Comparison of ENCODE assay signal across 15 cellular contexts in the genomic region with DNA sequence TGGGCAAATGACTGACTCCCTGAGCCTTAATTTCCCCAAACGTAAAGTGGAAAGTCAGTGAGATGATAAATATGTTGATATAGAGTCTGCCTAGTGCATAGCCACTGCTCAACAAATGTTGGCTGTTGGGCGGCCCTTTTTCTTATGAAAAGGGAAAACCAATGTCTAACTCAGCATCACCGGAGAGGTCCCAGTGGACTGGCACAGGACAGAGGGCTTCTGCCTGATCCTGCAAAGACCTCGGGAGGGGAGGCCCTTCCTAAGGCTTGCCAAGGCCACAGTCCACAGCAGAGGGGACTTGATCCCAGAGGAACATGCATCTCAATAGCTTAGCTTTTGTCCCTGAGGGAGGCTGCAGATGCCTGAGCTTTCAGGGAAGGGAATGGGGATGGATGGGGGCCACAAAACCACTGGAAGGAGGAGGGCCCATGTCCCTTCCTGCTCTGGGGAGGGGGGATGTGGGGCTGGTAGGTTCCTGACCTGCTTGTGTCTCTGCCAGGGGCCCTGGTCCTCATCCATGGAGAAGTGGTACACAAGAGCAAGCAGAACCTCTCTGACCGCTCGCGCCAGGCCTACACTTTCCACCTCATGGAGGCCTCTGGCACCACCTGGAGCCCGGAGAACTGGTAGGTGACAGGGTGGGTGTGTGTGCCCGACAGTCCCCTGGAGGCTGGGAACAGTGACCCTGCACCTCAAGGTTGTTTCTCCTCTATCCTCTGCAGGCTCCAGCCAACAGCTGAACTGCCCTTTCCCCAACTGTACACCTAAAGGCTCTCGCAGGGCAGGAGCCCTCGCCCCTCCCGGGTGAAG. TPM values are rescaled to one million over a fixed set of nuclear protein-coding genes. Genes with fewer than 3 reads are reported as not detected.
DNase-seq lines count a peak whose midpoint lies in the region; ATAC-seq and TF ChIP-seq lines count a peak whose summit lies in the region.
"Had no signal": no experiment of that assay in that cellular context is flagged by ENCODE, and none has a peak within 500 bp of the region (broad histone marks: within the 10 kb centered on the region; RNA-seq: fewer than 3 reads in every experiment).

No MANE protein-coding gene starts in this region.

- H3K9me3 ChIP-seq in left lung = no peaks in the 10 kb centered on the region
- H3K9me3 ChIP-seq: adrenal gland had no signal

- DNase-seq in RWPE1 (ENCODE audit: low spot score) (no peak), left lung (peak in 1 of 2 donors; percentile 58), RKO (ENCODE audit: low spot score) (no peak), CD1c-positive myeloid dendritic cell (ENCODE audit: extremely low spot score) (no peak)
- DNase-seq in stimulated activated naive B cell treated with anti-CD40 and anti-IgM and Interleukin-4, amounts not matched to agents 10 μg/mL and 1 μg/mL and 100 μg/mL, for 72 hours = no peak
- DNase-seq: activated CD4-positive, CD25-positive, alpha-beta regulatory T cell; GM23248; naive thymus-derived CD4-positive, alpha-beta T cell; NCI-H1930; SIG-M5 had no signal

- H3K36me3 Mint-ChIP-seq in stimulated activated naive B cell treated with anti-CD40 and anti-IgM and Interleukin-4, amounts not matched to agents 10 μg/mL and 1 μg/mL and 100 μg/mL, for 72 hours = peaks cover 6 to 13% of the 10 kb centered on the region in 2 donors

- H3K27ac ChIP-seq in RWPE1 = peak overlapping the region; percentile 69
- peak overlapping the region; percentile 2 to 13 for H3K27ac ChIP-seq in left lung
- H3K27ac ChIP-seq: GM23248 had no signal

- H3K36me3 ChIP-seq in left lung = peaks cover 0 to 5% of the 10 kb centered on the region in 2 donors
- H3K36me3 ChIP-seq: adrenal gland had no signal

- peaks cover 6 to 15% of the 10 kb centered on the region in 2 donors for H3K4me1 ChIP-seq in left lung

- peaks cover 7 to 8% of the 10 kb centered on the region in 2 donors for H3K4me1 Mint-ChIP-seq in stimulated activated naive B cell treated with anti-CD40 and anti-IgM and Interleukin-4, amounts not matched to agents 10 μg/mL and 1 μg/mL and 100 μg/mL, for 72 hours

- POLR2A ChIA-PET in RWPE1 (lab: Yijun Ruan, JAX; ENCODE audit: low non-redundant PET) = no interaction called here

- H3K4me3 Mint-ChIP-seq in stimulated activated naive B cell treated with anti-CD40 and anti-IgM and Interleukin-4, amounts not matched to agents 10 μg/mL and 1 μg/mL and 100 μg/mL, for 72 hours = no peak overlapping the region
- H3K4me3 Mint-ChIP-seq: activated T-helper 17 cell treated with anti-CD3 and anti-CD28 coated beads, Interleukin-2, amount 50 U/mL, for 72 hours; naive thymus-derived CD4-positive, alpha-beta T cell had no signal

- no peak for TF ChIP-seq CTCF in RWPE1 (conservative IDR thresholded peaks at IDR 0.05; ENCODE audit: low read depth)
- no peak for TF ChIP-seq CTCF in left lung (IDR thresholded peaks at IDR 0.05)

- no peaks in the 10 kb centered on the region for H3K27me3 ChIP-seq in left lung
- H3K27me3 ChIP-seq: adrenal gland had no signal

- CTCF ChIA-PET in RWPE1 (lab: Yijun Ruan, JAX) = interaction anchor here (0.8 kb wide), 1 partner anchor 78 kb away, joined by 4 read pairs; no protein-coding TSS in a partner anchor

- peak overlapping the region; percentile 47 for H3K27ac Mint-ChIP-seq in stimulated activated naive B cell treated with anti-CD40 and anti-IgM and Interleukin-4, amounts not matched to agents 10 μg/mL and 1 μg/mL and 100 μg/mL, for 72 hours
- H3K27ac Mint-ChIP-seq: activated T-helper 17 cell treated with anti-CD3 and anti-CD28 coated beads, Interleukin-2, amount 50 U/mL, for 72 hours; naive thymus-derived CD4-positive, alpha-beta T cell had no signal

- H3K27me3 Mint-ChIP-seq in stimulated activated naive B cell treated with anti-CD40 and anti-IgM and Interleukin-4, amounts not matched to agents 10 μg/mL and 1 μg/mL and 100 μg/mL, for 72 hours = no peaks in the 10 kb centered on the region
- H3K27me3 Mint-ChIP-seq: activated T-helper 17 cell treated with anti-CD3 and anti-CD28 coated beads, Interleukin-2, amount 50 U/mL, for 72 hours; naive thymus-derived CD4-positive, alpha-beta T cell had no signal

- no peak overlapping the region for H3K4me3 ChIP-seq in left lung
- H3K4me3 ChIP-seq: adrenal gland, GM23248 had no signal

- H3K9me3 Mint-ChIP-seq in stimulated activated naive B cell treated with anti-CD40 and anti-IgM and Interleukin-4, amounts not matched to agents 10 μg/mL and 1 μg/mL and 100 μg/mL, for 72 hours = no peaks in the 10 kb centered on the region
- H3K9me3 Mint-ChIP-seq: activated T-helper 17 cell treated with anti-CD3 and anti-CD28 coated beads, Interleukin-2, amount 50 U/mL, for 72 hours; naive thymus-derived CD4-positive, alpha-beta T cell had no signal

- no peak for ATAC-seq in left lung
- no peak for ATAC-seq in stimulated activated naive B cell treated with anti-CD40 and anti-IgM and Interleukin-4, amounts not matched to agents 10 μg/mL and 1 μg/mL and 100 μg/mL, for 72 hours (replicated peaks)
- no peak for ATAC-seq in GM18520 (IDR thresholded peaks at IDR 0.05; ENCODE audit: unreplicated experiment)
- ATAC-seq: activated T-helper 17 cell treated with anti-CD3 and anti-CD28 coated beads, Interleukin-2, amount 50 U/mL, for 72 hours; naive thymus-derived CD4-positive, alpha-beta T cell had no signal

- intact Hi-C loops in left lung (cut with DNase I) = no loop called here

RNA-seq across cellular contexts. Expression of gene DOLK, which starts 6.3 kb away (rescaled TPM):
- total RNA-seq in left lung = 10 to 100 TPM; 14.9 to 19.4 TPM

RNA-seq across cellular contexts. Expression of gene NUP188, which starts 6.3 kb away (rescaled TPM):
- total RNA-seq in left lung = 10 to 100 TPM; 42.6 to 60.9 TPM

RNA-seq across cellular contexts. Expression of gene PHYHD1, which starts 20.4 kb away (rescaled TPM):
- 10 to 100 TPM; 32.6 to 49.4 TPM for total RNA-seq in left lung
- total RNA-seq: activated CD8-positive, alpha-beta memory T cell treated with anti-CD3 and anti-CD28 coated beads for 36 hours; NCI-H460 had no signal

RNA-seq across cellular contexts. Expression of gene LRRC8A, which starts 59.2 kb away (rescaled TPM):
- 10 to 100 TPM; 61.9 to 70.6 TPM for total RNA-seq in left lung

RNA-seq across cellular contexts. Expression of gene KYAT1, which starts 59.4 kb away (rescaled TPM):
- total RNA-seq in left lung = 1 to 10 TPM; 6.2 to 7.4 TPM
